ENCODE assay signal across 2 cellular contexts in the genomic region with DNA sequence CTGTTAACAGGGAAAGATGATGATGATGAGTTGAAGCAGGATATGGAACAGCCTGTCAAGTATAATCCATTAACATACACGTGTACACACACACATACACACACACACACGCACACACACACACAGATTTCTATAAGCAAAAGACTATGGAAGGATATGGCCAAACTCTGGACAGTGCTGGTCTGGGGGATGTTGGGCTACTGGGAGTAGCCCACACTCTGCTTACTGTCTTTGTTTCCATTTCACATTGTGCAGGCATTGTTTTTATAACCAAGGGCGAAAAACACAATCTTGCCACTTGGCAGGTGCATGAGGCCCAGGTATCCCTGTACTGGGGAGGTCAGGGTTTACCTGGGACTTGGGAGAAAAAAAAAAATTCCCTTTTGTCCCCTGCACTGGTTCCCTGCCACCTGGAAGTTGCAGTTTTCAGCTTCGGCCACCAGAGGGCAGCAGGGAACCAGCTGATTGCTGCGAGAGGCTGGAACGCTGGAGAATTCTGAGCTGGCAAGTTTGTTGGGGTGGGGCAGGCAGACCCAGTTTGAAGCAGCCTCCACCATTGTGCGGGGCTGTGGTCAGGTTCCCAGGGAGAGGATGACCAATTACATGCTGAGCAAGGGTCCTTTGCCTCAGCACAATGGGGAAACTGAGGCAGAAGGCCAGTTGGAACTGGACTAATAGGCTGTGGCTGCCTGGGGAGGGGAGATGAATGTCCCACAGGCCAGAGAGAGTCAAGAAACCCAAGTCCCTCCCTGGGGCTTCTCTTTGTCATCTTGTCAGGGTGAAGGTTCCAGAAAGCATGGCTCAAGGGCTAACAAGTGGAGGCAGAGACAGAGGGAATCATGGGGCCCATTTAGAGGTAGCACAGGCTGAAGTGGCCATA.
TF ChIP-seq lines count a peak whose summit lies in the region.

No MANE protein-coding gene starts in this region.

TF ChIP-seq in IMR-90, 13 proteins besides CTCF, POLR2A, EP300 and RAD21:
- TF ChIP-seq SMC3 (IDR thresholded peaks at IDR 0.05; ENCODE audit: low read depth, low read length) (peak; percentile 96), BHLHE40 (IDR thresholded peaks at IDR 0.05; ENCODE audit: low read depth, low read length) (no peak), MAZ (IDR thresholded peaks at IDR 0.05; ENCODE audit: borderline replicate concordance, low read depth, low read length) (peak; percentile 39; the same call in 1 of the 2 replicates), MXI1 (IDR thresholded peaks at IDR 0.05; ENCODE audit: borderline replicate concordance, low read depth, low read length) (no peak), RFX5 (IDR thresholded peaks at IDR 0.05; ENCODE audit: low read depth, low read length) (no peak), MAFK (IDR thresholded peaks at IDR 0.05; ENCODE audit: low read depth, low read length) (peak; percentile 59; the same call in 1 of the 2 replicates), RCOR1 (IDR thresholded peaks at IDR 0.05; ENCODE audit: insufficient replicate concordance, low read length) (no peak)
- TF ChIP-seq, protein P1, sequence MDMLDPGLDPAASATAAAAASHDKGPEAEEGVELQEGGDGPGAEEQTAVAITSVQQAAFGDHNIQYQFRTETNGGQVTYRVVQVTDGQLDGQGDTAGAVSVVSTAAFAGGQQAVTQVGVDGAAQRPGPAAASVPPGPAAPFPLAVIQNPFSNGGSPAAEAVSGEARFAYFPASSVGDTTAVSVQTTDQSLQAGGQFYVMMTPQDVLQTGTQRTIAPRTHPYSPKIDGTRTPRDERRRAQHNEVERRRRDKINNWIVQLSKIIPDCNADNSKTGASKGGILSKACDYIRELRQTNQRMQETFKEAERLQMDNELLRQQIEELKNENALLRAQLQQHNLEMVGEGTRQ (IDR thresholded peaks at IDR 0.05; ENCODE audit: low read depth, low read length) = no peak
- TF ChIP-seq, protein P2, sequence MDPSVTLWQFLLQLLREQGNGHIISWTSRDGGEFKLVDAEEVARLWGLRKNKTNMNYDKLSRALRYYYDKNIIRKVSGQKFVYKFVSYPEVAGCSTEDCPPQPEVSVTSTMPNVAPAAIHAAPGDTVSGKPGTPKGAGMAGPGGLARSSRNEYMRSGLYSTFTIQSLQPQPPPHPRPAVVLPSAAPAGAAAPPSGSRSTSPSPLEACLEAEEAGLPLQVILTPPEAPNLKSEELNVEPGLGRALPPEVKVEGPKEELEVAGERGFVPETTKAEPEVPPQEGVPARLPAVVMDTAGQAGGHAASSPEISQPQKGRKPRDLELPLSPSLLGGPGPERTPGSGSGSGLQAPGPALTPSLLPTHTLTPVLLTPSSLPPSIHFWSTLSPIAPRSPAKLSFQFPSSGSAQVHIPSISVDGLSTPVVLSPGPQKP (IDR thresholded peaks at IDR 0.05; ENCODE audit: borderline replicate concordance, low read depth, low read length) = no peak

TF ChIP-seq in SK-N-SH treated with all-trans-retinoic acid at 6 μM for 48 hours, 23 proteins besides CTCF, POLR2A, EP300 and RAD21:
- TF ChIP-seq, protein P3, sequence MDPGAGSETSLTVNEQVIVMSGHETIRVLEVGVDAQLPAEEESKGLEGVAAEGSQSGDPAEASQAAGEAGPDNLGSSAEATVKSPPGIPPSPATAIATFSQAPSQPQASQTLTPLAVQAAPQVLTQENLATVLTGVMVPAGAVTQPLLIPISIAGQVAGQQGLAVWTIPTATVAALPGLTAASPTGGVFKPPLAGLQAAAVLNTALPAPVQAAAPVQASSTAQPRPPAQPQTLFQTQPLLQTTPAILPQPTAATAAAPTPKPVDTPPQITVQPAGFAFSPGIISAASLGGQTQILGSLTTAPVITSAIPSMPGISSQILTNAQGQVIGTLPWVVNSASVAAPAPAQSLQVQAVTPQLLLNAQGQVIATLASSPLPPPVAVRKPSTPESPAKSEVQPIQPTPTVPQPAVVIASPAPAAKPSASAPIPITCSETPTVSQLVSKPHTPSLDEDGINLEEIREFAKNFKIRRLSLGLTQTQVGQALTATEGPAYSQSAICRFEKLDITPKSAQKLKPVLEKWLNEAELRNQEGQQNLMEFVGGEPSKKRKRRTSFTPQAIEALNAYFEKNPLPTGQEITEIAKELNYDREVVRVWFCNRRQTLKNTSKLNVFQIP (CRISPR knock-in tag; IDR thresholded peaks at IDR 0.05; ENCODE audit: borderline replicate concordance, low read depth) = no peak
- TF ChIP-seq ZNF565 (CRISPR knock-in tag; conservative IDR thresholded peaks at IDR 0.05; ENCODE audit: low read depth) (no peak), ZC3H10 (CRISPR knock-in tag; IDR thresholded peaks at IDR 0.05) (no peak), CSDC2 (CRISPR knock-in tag; IDR thresholded peaks at IDR 0.05) (no peak), ZNF70 (CRISPR knock-in tag; IDR thresholded peaks at IDR 0.05) (no peak), ZFP3 (CRISPR knock-in tag; IDR thresholded peaks at IDR 0.05) (no peak), ZNF8 (CRISPR knock-in tag; IDR thresholded peaks at IDR 0.05) (no peak), SNAI2 (CRISPR knock-in tag; IDR thresholded peaks at IDR 0.05) (no peak), ARNTL (CRISPR knock-in tag; IDR thresholded peaks at IDR 0.05; ENCODE audit: borderline replicate concordance, low read depth) (no peak), TCF4 (CRISPR knock-in tag; IDR thresholded peaks at IDR 0.05; ENCODE audit: borderline replicate concordance) (no peak)
- TF ChIP-seq, protein P4, sequence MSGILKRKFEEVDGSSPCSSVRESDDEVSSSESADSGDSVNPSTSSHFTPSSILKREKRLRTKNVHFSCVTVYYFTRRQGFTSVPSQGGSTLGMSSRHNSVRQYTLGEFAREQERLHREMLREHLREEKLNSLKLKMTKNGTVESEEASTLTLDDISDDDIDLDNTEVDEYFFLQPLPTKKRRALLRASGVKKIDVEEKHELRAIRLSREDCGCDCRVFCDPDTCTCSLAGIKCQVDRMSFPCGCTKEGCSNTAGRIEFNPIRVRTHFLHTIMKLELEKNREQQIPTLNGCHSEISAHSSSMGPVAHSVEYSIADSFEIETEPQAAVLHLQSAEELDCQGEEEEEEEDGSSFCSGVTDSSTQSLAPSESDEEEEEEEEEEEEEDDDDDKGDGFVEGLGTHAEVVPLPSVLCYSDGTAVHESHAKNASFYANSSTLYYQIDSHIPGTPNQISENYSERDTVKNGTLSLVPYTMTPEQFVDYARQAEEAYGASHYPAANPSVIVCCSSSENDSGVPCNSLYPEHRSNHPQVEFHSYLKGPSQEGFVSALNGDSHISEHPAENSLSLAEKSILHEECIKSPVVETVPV (CRISPR knock-in tag; IDR thresholded peaks at IDR 0.05) = no peak
TF ChIP-seq in SK-N-SH treated with all-trans-retinoic acid at 6 μM for 48 hours: peak in this region for 0.
